Comparison of ENCODE assay signal across 1 cellular context in genomic region chr3:39149059-39149455, GRCh38.
TF ChIP-seq lines count a peak whose summit lies in the region.

No MANE protein-coding gene starts in this region.

TF ChIP-seq in WTC11, 78 proteins besides CTCF, POLR2A, EP300 and RAD21 (continued from another document):
- TF ChIP-seq MLX (CRISPR knock-in tag; IDR thresholded peaks at IDR 0.05) (no peak), GTF2I (CRISPR knock-in tag; conservative IDR thresholded peaks at IDR 0.05) (no peak), JAZF1 (CRISPR knock-in tag; IDR thresholded peaks at IDR 0.05) (no peak), TCF7 (CRISPR knock-in tag; IDR thresholded peaks at IDR 0.05; ENCODE audit: low read depth) (no peak), CDX4 (CRISPR knock-in tag; IDR thresholded peaks at IDR 0.05; ENCODE audit: borderline replicate concordance) (no peak), ZBTB21 (CRISPR knock-in tag; IDR thresholded peaks at IDR 0.05; ENCODE audit: borderline replicate concordance) (no peak)
